ENCODE assay signal across 9 cellular contexts in genomic region chr2:181573140-181573736, GRCh38.
A peak's percentile ranks its signal among the peaks of the same experiment; 100 is the strongest.
DNase-seq lines count a peak whose midpoint lies in the region; ATAC-seq and TF ChIP-seq lines count a peak whose summit lies in the region.
"Had no signal": no experiment of that assay in that cellular context is flagged by ENCODE, and none has a peak within 500 bp of the region (broad histone marks: within the 10 kb centered on the region; RNA-seq: fewer than 3 reads in every experiment).

No MANE protein-coding gene starts in this region.

- no peaks in the 10 kb centered on the region for H3K36me3 Mint-ChIP-seq in activated T-cell treated with anti-CD3 and anti-CD28 coated beads, Interleukin-2, amount 50 U/mL, for 24 hours (ENCODE audit: low read depth)
- no peaks in the 10 kb centered on the region for H3K36me3 Mint-ChIP-seq in activated CD4-positive, alpha-beta memory T cell treated with anti-CD3 and anti-CD28 coated beads for 36 hours

- H3K4me1 Mint-ChIP-seq in activated T-cell treated with anti-CD3 and anti-CD28 coated beads, Interleukin-2, amount 50 U/mL, for 24 hours (ENCODE audit: low read depth): peaks cover 2% of the 10 kb centered on the region
- no peaks in the 10 kb centered on the region for H3K4me1 Mint-ChIP-seq in activated CD4-positive, alpha-beta memory T cell treated with anti-CD3 and anti-CD28 coated beads for 36 hours (ENCODE audit: low read depth)

- no peak overlapping the region for H3K4me3 Mint-ChIP-seq in activated T-cell treated with anti-CD3 and anti-CD28 coated beads, Interleukin-2, amount 50 U/mL, for 24 hours
- no peak overlapping the region for H3K4me3 Mint-ChIP-seq in activated CD4-positive, alpha-beta memory T cell treated with anti-CD3 and anti-CD28 coated beads for 36 hours

- intact Hi-C loops in activated CD4-positive, alpha-beta memory T cell treated with anti-CD3 and anti-CD28 coated beads for 36 hours (cut with micrococcal nuclease): loop anchor here (2.0 kb wide), 1 partner anchor 142 kb away; no protein-coding TSS in a partner anchor

- no peaks in the 10 kb centered on the region for H3K4me1 ChIP-seq in liver (ENCODE audit: control insufficient read depth in 4 of 4, insufficient read depth in 4 of 4, low read length in 3 of 4)

- H3K27ac Mint-ChIP-seq in activated T-cell treated with anti-CD3 and anti-CD28 coated beads, Interleukin-2, amount 50 U/mL, for 24 hours: no peak overlapping the region
- H3K27ac Mint-ChIP-seq in activated CD4-positive, alpha-beta memory T cell treated with anti-CD3 and anti-CD28 coated beads for 36 hours: no peak overlapping the region

- TF ChIP-seq RAD21 in liver (IDR thresholded peaks at IDR 0.05): peak; percentile 74 to 79

- peak; percentile 8 for DNase-seq in Daoy (ENCODE audit: low read depth)
- DNase-seq in effector CD8-positive, alpha-beta T cell (lab: John Stamatoyannopoulos, UW): no peak
- DNase-seq in activated T-cell treated with anti-CD3 and anti-CD28 coated beads, Interleukin-2, amount 50 U/mL, for 24 hours: no peak
- no peak for DNase-seq in activated CD4-positive, alpha-beta memory T cell treated with anti-CD3 and anti-CD28 coated beads for 36 hours

- no peak overlapping the region for H3K9ac ChIP-seq in liver (ENCODE audit: low read depth in 1 of 2, low read length in 2 of 2)

- CTCF ChIA-PET in activated CD4-positive, alpha-beta memory T cell treated with anti-CD3 and anti-CD28 coated beads for 36 hours (lab: Charles Lee): interaction anchor here (1.3 to 1.9 kb wide), 2 partner anchors 140 to 142 kb away, joined by 3 to 13 read pairs; no protein-coding TSS in a partner anchor

- H3K9me3 Mint-ChIP-seq in activated T-cell treated with anti-CD3 and anti-CD28 coated beads, Interleukin-2, amount 50 U/mL, for 24 hours: no peaks in the 10 kb centered on the region
- H3K9me3 Mint-ChIP-seq in activated CD4-positive, alpha-beta memory T cell treated with anti-CD3 and anti-CD28 coated beads for 36 hours: no peaks in the 10 kb centered on the region

- no peaks in the 10 kb centered on the region for H3K9me3 ChIP-seq in liver (ENCODE audit: control insufficient read depth in 4 of 4, low read length in 3 of 4)
- H3K9me3 ChIP-seq: mucosa of descending colon had no signal

- POLR2A ChIA-PET in activated CD4-positive, alpha-beta memory T cell treated with anti-CD3 and anti-CD28 coated beads for 36 hours (lab: Charles Lee): no interaction called here

- ATAC-seq in HG03378 (IDR thresholded peaks at IDR 0.05; ENCODE audit: unreplicated experiment): no peak
- ATAC-seq: mucosa of descending colon had no signal

- H3K4me3 ChIP-seq in WI38 (ENCODE audit: low read depth, low read length): no peak overlapping the region
- no peak overlapping the region for H3K4me3 ChIP-seq in liver (ENCODE audit: low read depth in 1 of 3, low read length in 3 of 3)
- H3K4me3 ChIP-seq: mucosa of descending colon had no signal

- H3K27me3 ChIP-seq in liver (ENCODE audit: control insufficient read depth in 4 of 4, insufficient read depth in 4 of 4, low read length in 3 of 4): peaks cover 0 to 7% (median 0%) of the 10 kb centered on the region in 4 donors

- 33% methylated on average over 4 of the region's 4 CpGs for WGBS in liver

- no peak overlapping the region for H3K27ac ChIP-seq in liver (ENCODE audit: low read depth in 1 of 2, low read length in 2 of 2)

- peak; percentile 56 for TF ChIP-seq CTCF in LNCAP (IDR thresholded peaks at IDR 0.05)
- TF ChIP-seq CTCF in WI38 (IDR thresholded peaks at IDR 0.05; ENCODE audit: low read depth, low read length): peak; percentile 5; the same call in 1 of the 2 replicates
- TF ChIP-seq CTCF in liver (IDR thresholded peaks at IDR 0.05; ENCODE audit: low read depth, low read length, missing input control): peak; percentile 51

- H3K27me3 Mint-ChIP-seq in activated T-cell treated with anti-CD3 and anti-CD28 coated beads, Interleukin-2, amount 50 U/mL, for 24 hours: peaks cover 4% of the 10 kb centered on the region
- no peaks in the 10 kb centered on the region for H3K27me3 Mint-ChIP-seq in activated CD4-positive, alpha-beta memory T cell treated with anti-CD3 and anti-CD28 coated beads for 36 hours

- no peaks in the 10 kb centered on the region for H3K36me3 ChIP-seq in liver (ENCODE audit: control insufficient read depth in 4 of 4, insufficient read depth in 3 of 4, low read depth in 1 of 4, low read length in 3 of 4)

TF ChIP-seq in liver, 16 proteins besides CTCF, POLR2A, EP300 and RAD21:
- TF ChIP-seq REST (IDR thresholded peaks at IDR 0.05): no peak
- TF ChIP-seq EGR1 (IDR thresholded peaks at IDR 0.05; ENCODE audit: low read depth in 2 of 2): no peak
- no peak for TF ChIP-seq FOXA2 (IDR thresholded peaks at IDR 0.05)
- TF ChIP-seq ZBTB33 (IDR thresholded peaks at IDR 0.05): no peak
- no peak for TF ChIP-seq JUND (IDR thresholded peaks at IDR 0.05)

Comparison
In these comparisons a context has a peak if more than half of its experiments do, and no peak if none do; other contexts are left out.
1. CTCF ChIP-seq: peak in every context shown above with its lines; median percentile 56 in LNCAP; 51 in liver; 5 in WI38.